In genomic region chr4:128862608-128863313, GRCh38 we compare ENCODE assay signal across 9 cellular contexts. TPM values are rescaled to one million over a fixed set of nuclear protein-coding genes. Genes with fewer than 3 reads are reported as not detected.
A peak's percentile ranks its signal among the peaks of the same experiment; 100 is the strongest.
DNase-seq lines count a peak whose midpoint lies in the region; ATAC-seq and TF ChIP-seq lines count a peak whose summit lies in the region.
"Had no signal": no experiment of that assay in that cellular context is flagged by ENCODE, and none has a peak within 500 bp of the region (broad histone marks: within the 10 kb centered on the region; RNA-seq: fewer than 3 reads in every experiment).

No MANE protein-coding gene starts in this region.

- peaks cover 5 to 8% (median 7%) of the 10 kb centered on the region in 3 donors for H3K27me3 Mint-ChIP-seq in immature natural killer cell (ENCODE audit: low read depth in 3 of 3)

- peak; percentile 39 for DNase-seq in activated CD8-positive, alpha-beta memory T cell treated with anti-CD3 and anti-CD28 coated beads, Interleukin-2, amount 50 U/mL, for 4 hours
- DNase-seq in immature natural killer cell, result peak; percentile 26 to 39 (median 31)
- DNase-seq in upper lobe of right lung, result no peak
- no peak for DNase-seq in psoas muscle
- no peak for DNase-seq in PC-3
- no peak for DNase-seq in MM.1S

- CTCF ChIA-PET in PC-3 (lab: Charles Lee), result no interaction called here

- ATAC-seq in GM19328 (IDR thresholded peaks at IDR 0.05; ENCODE audit: unreplicated experiment) (peak; percentile 54), HG03159 (IDR thresholded peaks at IDR 0.05; ENCODE audit: unreplicated experiment) (peak; percentile 46), upper lobe of right lung (peak; percentile 24), psoas muscle (no peak), PC-3 (no peak; the same call in 1 of the 2 replicates)

- H3K27me3 ChIP-seq in upper lobe of right lung, result no peaks in the 10 kb centered on the region
- no peaks in the 10 kb centered on the region for H3K27me3 ChIP-seq in psoas muscle (ENCODE audit: insufficient read depth in 3 of 3, low read length in 2 of 3)
- H3K27me3 ChIP-seq in PC-3 (ENCODE audit: low read length), result no peaks in the 10 kb centered on the region
- no peaks in the 10 kb centered on the region for H3K27me3 ChIP-seq in MM.1S (replicated peaks; ENCODE audit: insufficient read depth, low read length)

- BruUV-seq in PC-3 (replicated peaks; lab: Mats Ljungman, UMichigan), result no TSS peak

- peaks cover 52 to 80% of the 10 kb centered on the region in 2 donors for H3K4me1 Mint-ChIP-seq in immature natural killer cell

- 72 to 80% (median 75%) methylated on average over 14 of the region's 14 CpGs for WGBS in psoas muscle, 3 donors

- no peaks in the 10 kb centered on the region for H3K9me3 Mint-ChIP-seq in immature natural killer cell

- no peaks in the 10 kb centered on the region for H3K9me3 ChIP-seq in upper lobe of right lung
- no peaks in the 10 kb centered on the region for H3K9me3 ChIP-seq in psoas muscle
- H3K9me3 ChIP-seq in PC-3 (ENCODE audit: low read length), result no peaks in the 10 kb centered on the region
- no peaks in the 10 kb centered on the region for H3K9me3 ChIP-seq in MM.1S (replicated peaks; ENCODE audit: insufficient read depth, low read length)

- H2AFZ ChIP-seq in PC-3 (ENCODE audit: low read length), result no peak overlapping the region
- no peak overlapping the region for H2AFZ ChIP-seq in MM.1S (ENCODE audit: low read length)

- H3K27ac ChIP-seq in upper lobe of right lung (no peak overlapping the region), psoas muscle (no peak overlapping the region), PC-3 (ENCODE audit: low read length) (no peak overlapping the region), MM.1S (ENCODE audit: low read length) (no peak overlapping the region)
- H3K27ac ChIP-seq: SK-N-MC had no signal

- H3K36me3 Mint-ChIP-seq in immature natural killer cell, result peaks cover 30 to 61% (median 35%) of the 10 kb centered on the region in 3 donors

- no peak for TF ChIP-seq CTCF in upper lobe of right lung (IDR thresholded peaks at IDR 0.05)
- TF ChIP-seq CTCF in psoas muscle (IDR thresholded peaks at IDR 0.05), result no peak
- TF ChIP-seq CTCF in PC-3 (conservative IDR thresholded peaks at IDR 0.05; ENCODE audit: low read depth, low read length), result no peak
- no peak for TF ChIP-seq CTCF in MM.1S (IDR thresholded peaks at IDR 0.05; ENCODE audit: low read length)

- H3F3A ChIP-seq in PC-3 (ENCODE audit: low read length, unreplicated experiment) (no peaks in the 10 kb centered on the region), MM.1S (ENCODE audit: insufficient read depth, low read length) (peaks cover 15% of the 10 kb centered on the region; the same call in 1 of the 2 replicates)

- intact Hi-C loops in upper lobe of right lung (cut with DNase I) (loop anchor here (10.0 kb wide), 1 partner anchor 668 kb away; no protein-coding TSS in a partner anchor), psoas muscle (cut with DNase I) (loop anchor here (1.0 to 10.0 kb wide), 8 partner anchors 79 to 670 kb away; no protein-coding TSS in a partner anchor), PC-3 (cut with micrococcal nuclease) (loop anchor here (1.0 to 5.0 kb wide), 4 partner anchors 49 to 672 kb away; no protein-coding TSS in a partner anchor)

- POLR2A ChIA-PET in PC-3 (lab: Charles Lee; ENCODE audit: unreplicated experiment), result no interaction called here

- H3K79me2 ChIP-seq in PC-3 (ENCODE audit: low read length) (no peaks in the 10 kb centered on the region), MM.1S (ENCODE audit: low read length) (peaks cover 78% of the 10 kb centered on the region)

- no peak overlapping the region for H3K4me3 ChIP-seq in upper lobe of right lung
- no peak overlapping the region for H3K4me3 ChIP-seq in psoas muscle
- no peak overlapping the region for H3K4me3 ChIP-seq in PC-3 (ENCODE audit: low read length)
- H3K4me3 ChIP-seq in MM.1S (ENCODE audit: low read length), result no peak overlapping the region
- H3K4me3 ChIP-seq: SK-N-MC had no signal

- H3K9ac ChIP-seq in PC-3 (ENCODE audit: low read length) (no peak overlapping the region), MM.1S (ENCODE audit: low read length) (no peak overlapping the region)

- H3K4me3 Mint-ChIP-seq in immature natural killer cell, result peak overlapping the region; percentile 61 to 79 (median 74)

- no peaks in the 10 kb centered on the region for H4K20me1 ChIP-seq in PC-3 (ENCODE audit: low read length)
- no peaks in the 10 kb centered on the region for H4K20me1 ChIP-seq in MM.1S (ENCODE audit: insufficient read depth, low read length)

- H3K9me2 ChIP-seq in PC-3 (replicated peaks; ENCODE audit: low read length), result no peaks in the 10 kb centered on the region
- no peaks in the 10 kb centered on the region for H3K9me2 ChIP-seq in MM.1S (replicated peaks; ENCODE audit: insufficient read depth, low read length)

- H3K4me2 ChIP-seq in PC-3 (ENCODE audit: low read length) (no peak overlapping the region), MM.1S (ENCODE audit: low read depth, low read length) (no peak overlapping the region)

- H3K36me3 ChIP-seq in upper lobe of right lung (peaks cover 46% of the 10 kb centered on the region), psoas muscle (ENCODE audit: insufficient read depth in 1 of 2, low read depth in 1 of 2) (peaks cover 3 to 85% of the 10 kb centered on the region in 2 donors), PC-3 (ENCODE audit: low read depth, low read length) (no peaks in the 10 kb centered on the region; the same call in 1 of the 2 replicates), MM.1S (replicated peaks; ENCODE audit: insufficient read depth, low read length) (peaks cover 40% of the 10 kb centered on the region)

- H3K4me1 ChIP-seq in upper lobe of right lung, result peaks cover 18% of the 10 kb centered on the region
- peaks cover 18% of the 10 kb centered on the region for H3K4me1 ChIP-seq in psoas muscle
- H3K4me1 ChIP-seq in PC-3 (ENCODE audit: insufficient read depth, low read length), result no peaks in the 10 kb centered on the region
- H3K4me1 ChIP-seq in MM.1S (ENCODE audit: low read length), result no peaks in the 10 kb centered on the region

- H3K27ac Mint-ChIP-seq in immature natural killer cell, result peak overlapping the region; percentile 62 to 95 (median 84)

RNA-seq across cellular contexts. Expression of gene JADE1, which starts 53.3 kb away (rescaled TPM):
- polyA plus RNA-seq in immature natural killer cell, result 10 to 100 TPM; 31.4 to 49.3 (median 42.0) TPM
- total RNA-seq in upper lobe of right lung, result 41.7 TPM
- 10 to 100 TPM; 16.8 to 21.4 (median 19.0) TPM for total RNA-seq in psoas muscle
- 10 to 100 TPM in 1 of 3 donors, 1 to 10 TPM in 2; 5.8 to 16.4 (median 6.5) TPM for polyA plus RNA-seq in psoas muscle
- 10.8 and 10.9 TPM in 2 replicates for total RNA-seq in PC-3 (2014; rRNA removed)

Comparison
In these comparisons a context has a peak if more than half of its experiments do, and no peak if none do; other contexts are left out.
1. ATAC-seq: peak in GM19328 (single experiment), HG03159 (single experiment) and upper lobe of right lung (single experiment); none in psoas muscle (0 of 4) and PC-3 (single experiment).
2. DNase-seq: peak in activated CD8-positive, alpha-beta memory T cell treated with anti-CD3 and anti-CD28 coated beads, Interleukin-2, amount 50 U/mL, for 4 hours (single experiment) and immature natural killer cell (3 of 3); none in upper lobe of right lung (single experiment), psoas muscle (0 of 2), PC-3 (single experiment) and MM.1S (single experiment).